Comparison of ENCODE assay signal across 1 cellular context in genomic region chr1:156253634-156254033, GRCh38.
TF ChIP-seq lines count a peak whose summit lies in the region.

No MANE protein-coding gene starts in this region.

TF ChIP-seq in K562, 482 proteins besides CTCF, POLR2A, EP300 and RAD21:
- TF ChIP-seq TRIM28 (IDR thresholded peaks at IDR 0.05) (no peak), SUPT5H (IDR thresholded peaks at IDR 0.05) (peak; percentile 21; the same call in 1 of the 2 replicates), POLR2AphosphoS5 (IDR thresholded peaks at IDR 0.05; ENCODE audit: control insufficient read depth, insufficient read depth, low read depth, low read length) (0 out of 2 replicates have a peak, but pooled peaks have one; percentile 2), CEBPG (CRISPR knock-in tag; IDR thresholded peaks at IDR 0.05) (no peak), CEBPG (tag; conservative IDR thresholded peaks at IDR 0.05 in 1 of 2, IDR thresholded peaks at IDR 0.05 in 1 of 2) (no peak), CBX8 (IDR thresholded peaks at IDR 0.05; ENCODE audit: borderline replicate concordance, extremely low read depth, low read depth, low read length, poor library complexity, severe bottlenecking) (no peak)
TF ChIP-seq in K562: peak in this region for 2.
